20 cellular contexts compared by ENCODE assay signal in genomic region chr9:80449513-80449912, GRCh38.
"Had no signal": no experiment of that assay in that cellular context is flagged by ENCODE, and none has a peak within 500 bp of the region (broad histone marks: within the 10 kb centered on the region; RNA-seq: fewer than 3 reads in every experiment).

No MANE protein-coding gene starts in this region.

- H3K27me3 ChIP-seq: heart left ventricle, right lobe of liver, suprapubic skin, thyroid gland had no signal

- H3K27ac Mint-ChIP-seq: naive thymus-derived CD8-positive, alpha-beta T cell; stimulated activated effector memory CD8-positive, alpha-beta T cell treated with anti-CD3 and anti-CD28 coated beads, Interleukin-12 subunit alpha, Interleukin-12 subunit beta, amount 100 ng/mL, for 72 hours; type B pancreatic cell had no signal

- H3K36me3 Mint-ChIP-seq: naive thymus-derived CD8-positive, alpha-beta T cell; stimulated activated effector memory CD8-positive, alpha-beta T cell treated with anti-CD3 and anti-CD28 coated beads, Interleukin-12 subunit alpha, Interleukin-12 subunit beta, amount 100 ng/mL, for 72 hours; type B pancreatic cell had no signal

- H3K9me3 ChIP-seq: psoas muscle, right lobe of liver, suprapubic skin, thyroid gland had no signal

- H3K4me3 ChIP-seq: coronary artery, heart left ventricle, mucosa of descending colon, psoas muscle, right lobe of liver, suprapubic skin, thyroid gland had no signal

- H3K27me3 Mint-ChIP-seq: type B pancreatic cell had no signal

- H3K36me3 ChIP-seq: heart left ventricle, right lobe of liver, suprapubic skin, thyroid gland had no signal

- H3K4me3 Mint-ChIP-seq: naive thymus-derived CD8-positive, alpha-beta T cell; neural crest cell; stimulated activated effector memory CD8-positive, alpha-beta T cell treated with anti-CD3 and anti-CD28 coated beads, Interleukin-12 subunit alpha, Interleukin-12 subunit beta, amount 100 ng/mL, for 72 hours; type B pancreatic cell had no signal

- H3K4me1 Mint-ChIP-seq: stimulated activated effector memory CD8-positive, alpha-beta T cell treated with anti-CD3 and anti-CD28 coated beads, Interleukin-12 subunit alpha, Interleukin-12 subunit beta, amount 100 ng/mL, for 72 hours had no signal

- DNase-seq: effector CD4-positive, alpha-beta T cell; foreskin melanocyte; heart left ventricle; hippocampal formation; left colon; mucosa of descending colon; naive thymus-derived CD8-positive, alpha-beta T cell; occipital lobe; psoas muscle; retina; right lobe of liver; stimulated activated CD4-positive, alpha-beta T cell treated with anti-CD3 and anti-CD28 coated beads, Interleukin-4, amount 100 ng/mL, for 1 hour; stimulated activated CD8-positive, alpha-beta memory T cell treated with anti-CD3 and anti-CD28 coated beads, Interleukin-4, amount 100 ng/mL, for 48 hours; stimulated activated naive CD8-positive, alpha-beta T cell treated with anti-CD3 and anti-CD28 coated beads, Interleukin-15, Interleukin-2, amounts not matched to agents 100 U/mL and 50 U/mL, for 24 hours; thyroid gland had no signal

- H3K4me1 ChIP-seq: heart left ventricle, psoas muscle, right lobe of liver, suprapubic skin, thyroid gland had no signal

- H3K27ac ChIP-seq: coronary artery, heart left ventricle, psoas muscle, right lobe of liver, suprapubic skin, thyroid gland had no signal

- ATAC-seq: heart left ventricle; left colon; mucosa of descending colon; naive thymus-derived CD8-positive, alpha-beta T cell; psoas muscle; right lobe of liver; stimulated activated effector memory CD8-positive, alpha-beta T cell treated with anti-CD3 and anti-CD28 coated beads, Interleukin-12 subunit alpha, Interleukin-12 subunit beta, amount 100 ng/mL, for 72 hours; stimulated activated naive CD8-positive, alpha-beta T cell treated with anti-CD3 and anti-CD28 coated beads, Interleukin-15, Interleukin-2, amounts not matched to agents 100 U/mL and 50 U/mL, for 24 hours had no signal
